8 cellular contexts compared by ENCODE assay signal in the genomic region with DNA sequence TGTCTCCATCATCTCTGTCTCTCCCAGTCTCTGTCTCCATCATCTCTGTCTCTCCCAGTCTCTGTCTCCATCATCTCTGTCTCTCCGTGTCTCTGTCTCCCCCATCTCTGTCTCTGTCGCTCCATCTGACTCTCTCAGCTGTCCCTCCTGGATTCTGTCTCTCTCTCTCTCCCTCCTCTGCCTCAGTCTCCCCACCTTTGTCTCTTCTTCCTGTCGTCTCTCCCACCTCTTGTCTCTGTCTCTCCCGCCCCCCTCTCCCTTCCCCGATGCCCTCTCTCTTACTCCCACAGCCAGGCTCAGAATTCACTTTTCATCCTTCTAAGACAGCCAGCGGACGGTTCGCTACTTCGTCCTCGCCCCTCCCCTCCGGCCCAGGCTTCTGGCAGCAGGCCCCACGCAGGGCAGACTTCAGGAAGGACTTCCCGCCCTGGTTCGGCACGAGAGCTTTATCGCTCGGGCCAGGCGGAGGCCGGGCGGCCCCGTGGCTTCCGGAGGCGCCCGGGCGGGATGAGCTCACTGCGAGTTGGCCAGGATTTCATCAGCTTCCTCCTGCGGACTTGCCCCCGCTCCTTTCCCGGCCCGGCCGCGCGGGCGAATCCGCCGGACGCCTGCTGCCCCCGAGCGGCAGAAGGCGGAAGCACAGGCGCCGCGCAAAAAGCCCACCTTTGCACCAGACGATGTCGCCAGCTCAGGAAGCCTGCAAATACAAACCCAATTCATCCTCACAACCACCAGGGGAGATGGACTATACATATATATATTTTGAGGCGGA. TPM values are rescaled to one million over a fixed set of nuclear protein-coding genes. Genes with fewer than 3 reads are reported as not detected.
DNase-seq lines count a peak whose midpoint lies in the region; ATAC-seq and TF ChIP-seq lines count a peak whose summit lies in the region.

No MANE protein-coding gene starts in this region.

- H3K36me3 ChIP-seq in duodenal mucosa (ENCODE audit: control insufficient read depth in 1 of 2, insufficient read depth in 2 of 2, low read length in 2 of 2): no peaks in the 10 kb centered on the region
- H3K36me3 ChIP-seq in lower lobe of right lung: no peaks in the 10 kb centered on the region

- H3K4me3 ChIP-seq in duodenal mucosa (ENCODE audit: low read depth in 1 of 2, low read length in 2 of 2): peak overlapping the region; percentile 43 to 73
- peak overlapping the region; percentile 40 for H3K4me3 ChIP-seq in lower lobe of right lung

- H3K27ac ChIP-seq in duodenal mucosa (ENCODE audit: low read depth, low read length): peak overlapping the region; percentile 62
- H3K27ac ChIP-seq in lower lobe of right lung: peak overlapping the region; percentile 61

- intact Hi-C loops in lower lobe of right lung (cut with DNase I): no loop called here

- H3K27me3 ChIP-seq in duodenal mucosa (ENCODE audit: control insufficient read depth in 1 of 2, insufficient read depth in 2 of 2, low read length in 2 of 2) (peaks cover 28 to 29% of the 10 kb centered on the region in 2 donors), lower lobe of right lung (ENCODE audit: low read depth) (peaks cover 14% of the 10 kb centered on the region)

- ATAC-seq in GM18909 (IDR thresholded peaks at IDR 0.05; ENCODE audit: poor library complexity, unreplicated experiment) (peak; percentile 67), HG03442 (IDR thresholded peaks at IDR 0.05; ENCODE audit: unreplicated experiment) (peak; percentile 47), lower lobe of right lung (peak; percentile 92 to 93)

- DNase-seq in AML-193 (lab: John Stamatoyannopoulos, UW) (peak; percentile 93), NCI-H748 (lab: John Stamatoyannopoulos, UW; ENCODE audit: unreplicated experiment) (peak; percentile 95), lower lobe of right lung (peak; percentile 94)
- DNase-seq in activated CD4-positive, alpha-beta T cell treated with anti-CD3 and anti-CD28 coated beads, Interleukin-2, amount 50 U/mL, for 4 hours: peak; percentile 84 to 86
- peak; percentile 63 to 86 (median 83) for DNase-seq in stimulated activated CD4-positive, alpha-beta T cell treated with anti-CD3 and anti-CD28 coated beads, TNF-alpha, amount 100 ng/mL, for 1 hour (ENCODE audit: low read depth in 3 of 3, low spot score in 1 of 3)

- peak; percentile 99 for TF ChIP-seq CTCF in lower lobe of right lung (IDR thresholded peaks at IDR 0.05)

- H3K4me1 ChIP-seq in duodenal mucosa (ENCODE audit: control insufficient read depth in 1 of 2, insufficient read depth in 2 of 2, low read length in 2 of 2): peaks cover 22 to 38% of the 10 kb centered on the region in 2 donors
- H3K4me1 ChIP-seq in lower lobe of right lung: peaks cover 49% of the 10 kb centered on the region

- peak overlapping the region; percentile 32 to 39 for H3K9ac ChIP-seq in duodenal mucosa (ENCODE audit: low read depth in 1 of 2, low read length in 2 of 2)

- H3K9me3 ChIP-seq in duodenal mucosa (ENCODE audit: control insufficient read depth in 1 of 2, low read length in 2 of 2): no peaks in the 10 kb centered on the region
- H3K9me3 ChIP-seq in lower lobe of right lung: no peaks in the 10 kb centered on the region

RNA-seq across cellular contexts. Expression of a gene that starts 12.4 kb away (rescaled TPM):
- total RNA-seq in lower lobe of right lung: 30.7 TPM

RNA-seq across cellular contexts. Expression of a gene that starts 13.0 kb away (rescaled TPM):
- 18.5 TPM for total RNA-seq in lower lobe of right lung

RNA-seq across cellular contexts. Expression of a gene that starts 30.7 kb away (rescaled TPM):
- 18.0 TPM for total RNA-seq in lower lobe of right lung

Comparison
In these comparisons a context has a peak if more than half of its experiments do, and no peak if none do; other contexts are left out.
1. Peak in every context shown above with its lines: DNase-seq, ATAC-seq, H3K4me3 ChIP-seq and H3K27ac ChIP-seq.